Comparison of ENCODE assay signal across 1 cellular context in genomic region chr2:105287692-105288091, GRCh38.
A peak's percentile ranks its signal among the peaks of the same experiment; 100 is the strongest.
TF ChIP-seq lines count a peak whose summit lies in the region.

No MANE protein-coding gene starts in this region.

TF ChIP-seq in K562, 482 proteins besides CTCF, POLR2A, EP300 and RAD21 (continued from another document and continues in another):
- 0 out of 4 replicates have a peak, but pooled peaks of 1 of the 2 experiments have one; percentile 39 for TF ChIP-seq ZNF639 (CRISPR knock-in tag; conservative IDR thresholded peaks at IDR 0.05 in 1 of 2, IDR thresholded peaks at IDR 0.05 in 1 of 2)
- peak in 1 of 2 experiments; percentile 19 for TF ChIP-seq E2F6 (IDR thresholded peaks at IDR 0.05; ENCODE audit: borderline replicate concordance in 1 of 2, extremely low read depth in 1 of 2, insufficient read depth in 1 of 2, insufficient read length in 1 of 2, low read depth in 1 of 2, low read length in 1 of 2, poor library complexity in 1 of 2, severe bottlenecking in 1 of 2)
- TF ChIP-seq RAD51 (IDR thresholded peaks at IDR 0.05; ENCODE audit: borderline replicate concordance, low read depth) = peak; percentile 80; the same call in 1 of the 2 replicates
- peak; percentile 93 for TF ChIP-seq USF2 (CRISPR knock-in tag; IDR thresholded peaks at IDR 0.05)
- peak; percentile 94 for TF ChIP-seq MITF (IDR thresholded peaks at IDR 0.05)
- no peak for TF ChIP-seq POLR2G (IDR thresholded peaks at IDR 0.05; ENCODE audit: low read depth, low read length)
- TF ChIP-seq BHLHE40 (IDR thresholded peaks at IDR 0.05; ENCODE audit: low read length) = peak; percentile 97
- no peak for TF ChIP-seq ASH1L (IDR thresholded peaks at IDR 0.05; ENCODE audit: borderline replicate concordance, low read depth, partially characterized antibody)
- TF ChIP-seq HDAC8 (tag; IDR thresholded peaks at IDR 0.05) = no peak
- TF ChIP-seq CBX1 (IDR thresholded peaks at IDR 0.05; ENCODE audit: low read depth) = no peak
- TF ChIP-seq MAFG (tag; conservative IDR thresholded peaks at IDR 0.05) = no peak
- 0 out of 4 replicates have a peak, but pooled peaks of 1 of the 2 experiments have one; percentile 38 for TF ChIP-seq MNT (conservative IDR thresholded peaks at IDR 0.05)
- TF ChIP-seq SMAD1 (IDR thresholded peaks at IDR 0.05; ENCODE audit: low read depth, low read length, partially characterized antibody) = no peak
- peak; percentile 78 for TF ChIP-seq CTCFL (IDR thresholded peaks at IDR 0.05; ENCODE audit: borderline replicate concordance, insufficient read depth, low read depth, low read length, poor library complexity, severe bottlenecking)
- peak; percentile 94 for TF ChIP-seq USF1 (CRISPR knock-in tag; IDR thresholded peaks at IDR 0.05)
- TF ChIP-seq NBN (IDR thresholded peaks at IDR 0.05; ENCODE audit: low read depth) = no peak
- TF ChIP-seq TOE1 (IDR thresholded peaks at IDR 0.05; ENCODE audit: borderline replicate concordance) = peak; percentile 56; the same call in 1 of the 2 replicates
- no peak for TF ChIP-seq TOE1 (CRISPR knock-in tag; IDR thresholded peaks at IDR 0.05; ENCODE audit: borderline replicate concordance, low read depth)
- no peak for TF ChIP-seq IRF2 (CRISPR knock-in tag; IDR thresholded peaks at IDR 0.05)
- no peak for TF ChIP-seq TGIF2 (CRISPR knock-in tag; IDR thresholded peaks at IDR 0.05)
- no peak for TF ChIP-seq ZNF583 (CRISPR knock-in tag; IDR thresholded peaks at IDR 0.05)
- 0 out of 2 replicates have a peak, but pooled peaks have one; percentile 13 for TF ChIP-seq TEAD4 (IDR thresholded peaks at IDR 0.05; ENCODE audit: low read length)
- no peak for TF ChIP-seq TEAD4 (CRISPR knock-in tag; IDR thresholded peaks at IDR 0.05; ENCODE audit: borderline replicate concordance)
- TF ChIP-seq MYC (IDR thresholded peaks at IDR 0.05; ENCODE audit: low read depth, low read length) = 0 out of 2 replicates have a peak, but pooled peaks have one; percentile 27
- TF ChIP-seq MYC (CRISPR knock-in tag; IDR thresholded peaks at IDR 0.05; ENCODE audit: borderline replicate concordance, low read depth) = no peak
- no peak for TF ChIP-seq CBX5 (IDR thresholded peaks at IDR 0.05; ENCODE audit: borderline replicate concordance, low read depth)
- TF ChIP-seq FOXJ3 (CRISPR knock-in tag; IDR thresholded peaks at IDR 0.05) = no peak
- peak; percentile 45 for TF ChIP-seq ELF1 (tag; IDR thresholded peaks at IDR 0.05)
- TF ChIP-seq GTF2B (IDR thresholded peaks at IDR 0.05; ENCODE audit: extremely low read depth, insufficient read length) = no peak
- peak in 2 of 3 experiments; percentile 49 to 66 for TF ChIP-seq YY1 (IDR thresholded peaks at IDR 0.05; ENCODE audit: borderline replicate concordance in 1 of 3, control insufficient read depth in 1 of 3, extremely low read depth in 1 of 3, insufficient read depth in 3 of 3, insufficient read length in 1 of 3, insufficient replicate concordance in 2 of 3, low read depth in 1 of 3, low read length in 2 of 3)
- no peak for TF ChIP-seq ILK (tag; IDR thresholded peaks at IDR 0.05; ENCODE audit: borderline replicate concordance, low read depth)
- TF ChIP-seq FOXK2 (conservative IDR thresholded peaks at IDR 0.05 in 1 of 2, IDR thresholded peaks at IDR 0.05 in 1 of 2; ENCODE audit: low read depth in 2 of 2) = 0 out of 4 replicates have a peak, but pooled peaks of 1 of the 2 experiments have one; percentile 35
- 0 out of 2 replicates have a peak, but pooled peaks have one; percentile 24 for TF ChIP-seq MGA (IDR thresholded peaks at IDR 0.05)
- TF ChIP-seq ZNF780A (CRISPR knock-in tag; IDR thresholded peaks at IDR 0.05) = no peak
- TF ChIP-seq TEAD2 (tag; IDR thresholded peaks at IDR 0.05) = no peak
